22 cellular contexts compared by ENCODE assay signal in the genomic region with DNA sequence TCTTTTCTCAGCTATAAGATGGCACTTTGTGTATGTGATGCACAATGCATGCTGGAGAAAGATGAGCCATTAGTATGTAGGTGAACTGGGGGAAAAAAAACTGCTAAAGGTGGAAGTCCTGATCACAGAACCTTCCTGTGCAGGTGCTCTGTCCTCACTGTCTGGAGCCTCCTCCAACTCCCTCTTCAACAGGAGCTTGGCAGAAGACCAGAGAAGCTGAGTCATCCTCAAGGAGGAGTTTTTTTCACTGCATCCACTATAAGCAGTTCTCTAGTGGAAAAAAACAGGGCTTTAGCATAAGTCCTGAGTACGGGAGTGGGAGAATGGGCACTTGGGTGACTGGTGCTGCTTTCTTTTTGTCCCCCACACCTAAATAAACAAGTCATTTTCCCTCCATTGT.
DNase-seq lines count a peak whose midpoint lies in the region; ATAC-seq and TF ChIP-seq lines count a peak whose summit lies in the region.
"Had no signal": no experiment of that assay in that cellular context is flagged by ENCODE, and none has a peak within 500 bp of the region (broad histone marks: within the 10 kb centered on the region; RNA-seq: fewer than 3 reads in every experiment).

No MANE protein-coding gene starts in this region.

- no peaks in the 10 kb centered on the region for H3K4me1 Mint-ChIP-seq in naive thymus-derived CD8-positive, alpha-beta T cell
- H3K4me1 Mint-ChIP-seq in activated naive CD4-positive, alpha-beta T cell treated with anti-CD3 and anti-CD28 coated beads for 36 hours (ENCODE audit: low read depth), result no peaks in the 10 kb centered on the region
- H3K4me1 Mint-ChIP-seq: activated naive CD8-positive, alpha-beta T cell treated with anti-CD3 and anti-CD28 coated beads, Interleukin-2, amount 50 U/mL, for 24 hours; CD4-positive, alpha-beta memory T cell; central memory CD8-positive, alpha-beta T cell had no signal

- in situ Hi-C loops in brain microvascular endothelial cell (cut with HindIII; ENCODE audit: low pct_ligation_motif_present, low sequenced_read_pairs), result no loop called here

- peaks cover 2% of the 10 kb centered on the region for H3K4me1 ChIP-seq in mesendoderm (ENCODE audit: control insufficient read depth, low read depth, low read length)
- H3K4me1 ChIP-seq: left ventricle myocardium inferior, psoas muscle, vagina had no signal

- no peak overlapping the region for H2BK5ac ChIP-seq in mesendoderm (ENCODE audit: low read length)

- peaks cover 0 to 3% (median 0%) of the 10 kb centered on the region in 3 donors for H3K36me3 Mint-ChIP-seq in naive thymus-derived CD8-positive, alpha-beta T cell
- H3K36me3 Mint-ChIP-seq in activated naive CD4-positive, alpha-beta T cell treated with anti-CD3 and anti-CD28 coated beads for 36 hours (ENCODE audit: low read depth), result no peaks in the 10 kb centered on the region
- H3K36me3 Mint-ChIP-seq: CD4-positive, alpha-beta memory T cell; natural killer cell treated with Interleukin-12 subunit alpha and Interleukin-12 subunit beta and Interleukin-15 and Interleukin-18, amount 100 ng/mL, for 72 hours had no signal

- H3K4me2 ChIP-seq in mesendoderm (ENCODE audit: low read length), result no peak overlapping the region

- no peak overlapping the region for H3K27ac Mint-ChIP-seq in naive thymus-derived CD8-positive, alpha-beta T cell
- no peak overlapping the region for H3K27ac Mint-ChIP-seq in activated naive CD4-positive, alpha-beta T cell treated with anti-CD3 and anti-CD28 coated beads for 36 hours
- H3K27ac Mint-ChIP-seq: activated naive CD8-positive, alpha-beta T cell treated with anti-CD3 and anti-CD28 coated beads, Interleukin-2, amount 50 U/mL, for 24 hours; natural killer cell treated with Interleukin-12 subunit alpha and Interleukin-12 subunit beta and Interleukin-15 and Interleukin-18, amount 100 ng/mL, for 72 hours; stimulated activated naive CD8-positive, alpha-beta T cell treated with anti-CD3 and anti-CD28 coated beads, Interleukin-15, Interleukin-2, amounts not matched to agents 100 ng/mL and 50 ng/mL, for 24 hours had no signal

- no peak for ATAC-seq in naive thymus-derived CD8-positive, alpha-beta T cell
- ATAC-seq in HG03135 (IDR thresholded peaks at IDR 0.05; ENCODE audit: unreplicated experiment), result no peak
- ATAC-seq: activated naive CD8-positive, alpha-beta T cell treated with anti-CD3 and anti-CD28 coated beads, Interleukin-2, amount 50 U/mL, for 24 hours; HCT116; natural killer cell treated with Interleukin-12 subunit alpha and Interleukin-12 subunit beta and Interleukin-15 and Interleukin-18, amount 100 ng/mL, for 72 hours; psoas muscle had no signal

- H3K79me1 ChIP-seq in mesendoderm (ENCODE audit: low read length), result no peaks in the 10 kb centered on the region

- no peak overlapping the region for H2BK15ac ChIP-seq in mesendoderm (replicated peaks; ENCODE audit: low read depth)

- no peak for TF ChIP-seq CTCF in brain microvascular endothelial cell (IDR thresholded peaks at IDR 0.05; ENCODE audit: low read depth, low read length, missing control alignments)

- no peak overlapping the region for H3K56ac ChIP-seq in mesendoderm (ENCODE audit: low read length)

- H2BK120ac ChIP-seq in mesendoderm (ENCODE audit: low read depth, low read length), result no peak overlapping the region

- H4K8ac ChIP-seq in mesendoderm (ENCODE audit: low read depth, low read length), result no peak overlapping the region

- H3K4ac ChIP-seq in mesendoderm (ENCODE audit: low read depth, low read length), result peak overlapping the region; percentile 37

- no peak overlapping the region for H3K4me3 ChIP-seq in brain microvascular endothelial cell (ENCODE audit: low read depth, low read length)
- no peak overlapping the region for H3K4me3 ChIP-seq in mesendoderm (ENCODE audit: low read length)
- H3K4me3 ChIP-seq: left ventricle myocardium inferior, psoas muscle, vagina had no signal

- no peaks in the 10 kb centered on the region for H3K27me3 Mint-ChIP-seq in naive thymus-derived CD8-positive, alpha-beta T cell
- H3K27me3 Mint-ChIP-seq in activated naive CD4-positive, alpha-beta T cell treated with anti-CD3 and anti-CD28 coated beads for 36 hours (ENCODE audit: low read depth), result no peaks in the 10 kb centered on the region
- H3K27me3 Mint-ChIP-seq: activated naive CD8-positive, alpha-beta T cell treated with anti-CD3 and anti-CD28 coated beads, Interleukin-2, amount 50 U/mL, for 24 hours; CD4-positive, alpha-beta memory T cell; central memory CD8-positive, alpha-beta T cell; natural killer cell treated with Interleukin-12 subunit alpha and Interleukin-12 subunit beta and Interleukin-15 and Interleukin-18, amount 100 ng/mL, for 72 hours; stimulated activated naive CD8-positive, alpha-beta T cell treated with anti-CD3 and anti-CD28 coated beads, Interleukin-15, Interleukin-2, amounts not matched to agents 100 ng/mL and 50 ng/mL, for 24 hours had no signal

- DNase-seq in COLO668 (lab: John Stamatoyannopoulos, UW; ENCODE audit: unreplicated experiment), result peak; percentile 4
- DNase-seq in M059J (ENCODE audit: low read depth), result peak; percentile 22
- DNase-seq in brain microvascular endothelial cell, result peak; percentile 1
- no peak for DNase-seq in mesendoderm
- DNase-seq in naive thymus-derived CD8-positive, alpha-beta T cell, result no peak
- no peak for DNase-seq in activated naive CD4-positive, alpha-beta T cell treated with anti-CD3 and anti-CD28 coated beads for 36 hours
- no peak for DNase-seq in NCI-H82 (lab: John Stamatoyannopoulos, UW)
- DNase-seq: ACHN; activated naive CD8-positive, alpha-beta T cell treated with anti-CD3 and anti-CD28 coated beads, Interleukin-2, amount 50 U/mL, for 24 hours; CD4-positive, alpha-beta memory T cell; left ventricle myocardium inferior; MM.1S; NCI-H2081 treated with DMSO at 0.1 percent for 48 hours; NCI-H526 treated with DMSO at 0.1 percent for 48 hours; psoas muscle; T-helper 1 cell had no signal

- CTCF ChIA-PET in activated naive CD4-positive, alpha-beta T cell treated with anti-CD3 and anti-CD28 coated beads for 36 hours (lab: Charles Lee), result no interaction called here

- no peak overlapping the region for H3K18ac ChIP-seq in mesendoderm (ENCODE audit: low read length)

- H3K4me3 Mint-ChIP-seq in naive thymus-derived CD8-positive, alpha-beta T cell, result no peak overlapping the region
- H3K4me3 Mint-ChIP-seq in activated naive CD4-positive, alpha-beta T cell treated with anti-CD3 and anti-CD28 coated beads for 36 hours, result no peak overlapping the region
- H3K4me3 Mint-ChIP-seq: activated naive CD8-positive, alpha-beta T cell treated with anti-CD3 and anti-CD28 coated beads, Interleukin-2, amount 50 U/mL, for 24 hours; CD4-positive, alpha-beta memory T cell; central memory CD8-positive, alpha-beta T cell; natural killer cell treated with Interleukin-12 subunit alpha and Interleukin-12 subunit beta and Interleukin-15 and Interleukin-18, amount 100 ng/mL, for 72 hours; stimulated activated naive CD8-positive, alpha-beta T cell treated with anti-CD3 and anti-CD28 coated beads, Interleukin-15, Interleukin-2, amounts not matched to agents 100 ng/mL and 50 ng/mL, for 24 hours had no signal

- H3K9me3 Mint-ChIP-seq in naive thymus-derived CD8-positive, alpha-beta T cell, result peaks cover 0 to 18% (median 3%) of the 10 kb centered on the region in 9 donors
- peaks cover 9% of the 10 kb centered on the region for H3K9me3 Mint-ChIP-seq in activated naive CD4-positive, alpha-beta T cell treated with anti-CD3 and anti-CD28 coated beads for 36 hours
- H3K9me3 Mint-ChIP-seq: activated naive CD8-positive, alpha-beta T cell treated with anti-CD3 and anti-CD28 coated beads, Interleukin-2, amount 50 U/mL, for 24 hours had no signal

- H3K36me3 ChIP-seq in brain microvascular endothelial cell (replicated peaks), result no peaks in the 10 kb centered on the region
- H3K36me3 ChIP-seq in mesendoderm (ENCODE audit: control insufficient read depth, insufficient read depth, low read length), result no peaks in the 10 kb centered on the region
- H3K36me3 ChIP-seq: left ventricle myocardium inferior, vagina had no signal

- WGBS in mesendoderm (ENCODE audit: extremely low coverage, insufficient coverage, low lambda C conversion rate), result no CpG with 5 or more reads among the region's 1 CpG

- H3K23ac ChIP-seq in mesendoderm (ENCODE audit: low read length), result no peak overlapping the region

- POLR2A ChIA-PET in naive thymus-derived CD8-positive, alpha-beta T cell (lab: Charles Lee), result no interaction called here

- intact Hi-C loops in activated naive CD4-positive, alpha-beta T cell treated with anti-CD3 and anti-CD28 coated beads for 36 hours (cut with micrococcal nuclease), result no loop called here

- H2AK5ac ChIP-seq in mesendoderm (ENCODE audit: low read length), result no peak overlapping the region

- H3K27ac ChIP-seq in brain microvascular endothelial cell (no peak overlapping the region), mesendoderm (ENCODE audit: low read depth, low read length) (no peak overlapping the region)
- H3K27ac ChIP-seq: left ventricle myocardium inferior, psoas muscle, vagina had no signal

- H3K27me3 ChIP-seq in brain microvascular endothelial cell (replicated peaks) (no peaks in the 10 kb centered on the region), mesendoderm (ENCODE audit: insufficient read depth, low read length, poor library complexity) (no peaks in the 10 kb centered on the region)
- H3K27me3 ChIP-seq: vagina had no signal

- H3K79me2 ChIP-seq in mesendoderm (ENCODE audit: control insufficient read depth, insufficient read depth, low read length), result no peaks in the 10 kb centered on the region

- H3K9ac ChIP-seq in mesendoderm (ENCODE audit: low read length), result no peak overlapping the region

- H4K5ac ChIP-seq in mesendoderm (ENCODE audit: low read length), result no peak overlapping the region

Comparison
In these comparisons a context has a peak if more than half of its experiments do, and no peak if none do; other contexts are left out.
1. DNase-seq: peak in COLO668 (single experiment), M059J (single experiment) and brain microvascular endothelial cell (single experiment); none in mesendoderm (single experiment), naive thymus-derived CD8-positive, alpha-beta T cell (0 of 10), activated naive CD4-positive, alpha-beta T cell treated with anti-CD3 and anti-CD28 coated beads for 36 hours (single experiment) and NCI-H82 (single experiment).